Comparison of ENCODE assay signal across 3 cellular contexts in genomic region chr2:47796090-47796697, GRCh38.
TF ChIP-seq lines count a peak whose summit lies in the region.

No MANE protein-coding gene starts in this region.

TF ChIP-seq in A549, 52 proteins besides CTCF, POLR2A, EP300 and RAD21 (continued from another document):
- 0 out of 2 replicates have a peak, but pooled peaks have one; percentile 58 for TF ChIP-seq TFCP2L1 (CRISPR knock-in tag; IDR thresholded peaks at IDR 0.05)

TF ChIP-seq in WTC11, 78 proteins besides CTCF, POLR2A, EP300 and RAD21 (continued from another document):
- TF ChIP-seq ZNF425 (CRISPR knock-in tag; conservative IDR thresholded peaks at IDR 0.05) = no peak
- TF ChIP-seq ELF4 (CRISPR knock-in tag; IDR thresholded peaks at IDR 0.05; ENCODE audit: low read depth) = no peak
- TF ChIP-seq TCF7 (CRISPR knock-in tag; IDR thresholded peaks at IDR 0.05; ENCODE audit: low read depth) = no peak
- no peak for TF ChIP-seq RELA (CRISPR knock-in tag; IDR thresholded peaks at IDR 0.05; ENCODE audit: borderline replicate concordance)
- TF ChIP-seq ZNF121 (CRISPR knock-in tag; IDR thresholded peaks at IDR 0.05) = 0 out of 2 replicates have a peak, but pooled peaks have one; percentile 40
- no peak for TF ChIP-seq ZNF396 (CRISPR knock-in tag; IDR thresholded peaks at IDR 0.05; ENCODE audit: borderline replicate concordance)

TF ChIP-seq in SK-N-SH, 30 proteins besides CTCF, POLR2A, EP300 and RAD21 (continued from another document):
- TF ChIP-seq POLR2AphosphoS5 (IDR thresholded peaks at IDR 0.05; ENCODE audit: low read depth, low read length) = no peak
- TF ChIP-seq, protein P1, sequence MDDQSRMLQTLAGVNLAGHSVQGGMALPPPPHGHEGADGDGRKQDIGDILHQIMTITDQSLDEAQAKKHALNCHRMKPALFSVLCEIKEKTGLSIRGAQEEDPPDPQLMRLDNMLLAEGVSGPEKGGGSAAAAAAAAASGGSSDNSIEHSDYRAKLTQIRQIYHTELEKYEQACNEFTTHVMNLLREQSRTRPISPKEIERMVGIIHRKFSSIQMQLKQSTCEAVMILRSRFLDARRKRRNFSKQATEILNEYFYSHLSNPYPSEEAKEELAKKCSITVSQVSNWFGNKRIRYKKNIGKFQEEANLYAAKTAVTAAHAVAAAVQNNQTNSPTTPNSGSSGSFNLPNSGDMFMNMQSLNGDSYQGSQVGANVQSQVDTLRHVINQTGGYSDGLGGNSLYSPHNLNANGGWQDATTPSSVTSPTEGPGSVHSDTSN (IDR thresholded peaks at IDR 0.05) = no peak
- TF ChIP-seq NRF1 (IDR thresholded peaks at IDR 0.05; ENCODE audit: low read depth, low read length) = no peak
- TF ChIP-seq, protein P2, sequence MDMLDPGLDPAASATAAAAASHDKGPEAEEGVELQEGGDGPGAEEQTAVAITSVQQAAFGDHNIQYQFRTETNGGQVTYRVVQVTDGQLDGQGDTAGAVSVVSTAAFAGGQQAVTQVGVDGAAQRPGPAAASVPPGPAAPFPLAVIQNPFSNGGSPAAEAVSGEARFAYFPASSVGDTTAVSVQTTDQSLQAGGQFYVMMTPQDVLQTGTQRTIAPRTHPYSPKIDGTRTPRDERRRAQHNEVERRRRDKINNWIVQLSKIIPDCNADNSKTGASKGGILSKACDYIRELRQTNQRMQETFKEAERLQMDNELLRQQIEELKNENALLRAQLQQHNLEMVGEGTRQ (IDR thresholded peaks at IDR 0.05; ENCODE audit: borderline replicate concordance, low read depth, low read length) = no peak
